In the genomic region with DNA sequence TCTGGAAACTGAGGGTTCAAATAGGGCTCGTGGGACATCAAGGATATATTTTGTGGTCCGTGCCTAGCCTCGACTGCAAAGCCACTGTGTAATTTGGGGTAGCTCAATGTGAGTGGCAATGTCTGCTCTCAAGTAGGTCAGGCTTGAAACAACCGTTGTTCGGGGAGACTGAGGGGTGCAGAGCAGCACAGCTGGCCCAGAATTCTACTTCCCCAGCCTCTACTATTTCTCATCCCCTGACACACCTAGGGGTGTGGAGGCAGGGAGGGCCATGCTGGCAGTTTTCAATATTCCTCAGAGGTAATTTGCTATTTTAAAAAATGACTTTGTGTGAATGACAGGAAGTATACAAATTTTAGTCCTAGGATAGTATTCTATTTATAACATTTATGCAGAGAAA, we compare ENCODE assay signal across 12 cellular contexts. TPM values are rescaled to one million over a fixed set of nuclear protein-coding genes. Genes with fewer than 3 reads are reported as not detected.
DNase-seq lines count a peak whose midpoint lies in the region; ATAC-seq, FAIRE-seq and TF ChIP-seq lines count a peak whose summit lies in the region.
"Had no signal": no experiment of that assay in that cellular context is flagged by ENCODE, and none has a peak within 500 bp of the region (broad histone marks: within the 10 kb centered on the region; RNA-seq: fewer than 3 reads in every experiment).

No MANE protein-coding gene starts in this region.

- DNase-seq in LHCN-M2 (ENCODE audit: low read depth), result peak; percentile 35
- DNase-seq in K562 (ENCODE audit: extremely low read depth in 1 of 4, low spot score in 3 of 4), result no peak
- DNase-seq in lower lobe of right lung, result no peak
- DNase-seq in smooth muscle cell (lab: John Stamatoyannopoulos, UW; ENCODE audit: unreplicated experiment), result no peak
- no peak for DNase-seq in lower leg skin (ENCODE audit: low spot score in 2 of 2)
- DNase-seq in D341Med (ENCODE audit: low spot score), result no peak
- DNase-seq: activated CD8-positive, alpha-beta memory T cell treated with anti-CD3 and anti-CD28 coated beads, Interleukin-2, amount 50 U/mL, for 48 hours; stimulated activated naive B cell treated with anti-CD40 and anti-IgM and Interleukin-4, amounts not matched to agents 10 μg/mL and 1 μg/mL and 100 μg/mL, for 72 hours; T-helper 9 cell had no signal

- BruUV-seq in K562 (replicated peaks; lab: Mats Ljungman, UMichigan), result no TSS peak

- H4K20me1 ChIP-seq in K562 (replicated peaks; ENCODE audit: control insufficient read depth, insufficient read depth, low read length), result no peaks in the 10 kb centered on the region
- H4K20me1 ChIP-seq in smooth muscle cell (ENCODE audit: low read depth), result peaks cover 22% of the 10 kb centered on the region

- FAIRE-seq in K562 (lab: Jason Lieb, UNC), result no peak
- FAIRE-seq: endometrium had no signal

- peaks cover 27% of the 10 kb centered on the region for H3F3A ChIP-seq in smooth muscle cell (ENCODE audit: low read depth)

- 0 out of 2 replicates have a peak overlapping the region, but pooled peaks have one; percentile 93 for H2AFZ ChIP-seq in K562 (ENCODE audit: low read depth, low read length)
- peak overlapping the region; percentile 63 for H2AFZ ChIP-seq in smooth muscle cell (ENCODE audit: low read depth)

- 52% methylated on average over 5 of the region's 5 CpGs for WGBS in K562 (ENCODE audit: insufficient coverage, low coverage, missing lambda C conversion rate)
- 81% methylated on average over 5 of the region's 5 CpGs for WGBS in smooth muscle cell (ENCODE audit: low lambda C conversion rate)
- WGBS in lower leg skin, 2 donors, result 29 to 41% methylated on average over 5 of the region's 5 CpGs

- no peak for TF ChIP-seq RAD21 in K562 (CRISPR knock-in tag; conservative IDR thresholded peaks at IDR 0.05 in 1 of 2, IDR thresholded peaks at IDR 0.05 in 1 of 2)

- H3K4me1 ChIP-seq in K562 (replicated peaks in 1 of 2; ENCODE audit: control insufficient read depth in 2 of 2, insufficient read depth in 2 of 2, low read length in 2 of 2) (peaks cover 10 to 31% of the 10 kb centered on the region in 2 experiments; a peak in 4 of 5 replicates), lower lobe of right lung (peaks cover 46% of the 10 kb centered on the region), smooth muscle cell (ENCODE audit: low read depth) (peaks cover 39% of the 10 kb centered on the region)

- H3K27me3 ChIP-seq in K562 (ENCODE audit: control insufficient read depth in 2 of 2, insufficient read depth in 2 of 2, low read length in 2 of 2), result no peaks in the 10 kb centered on the region
- H3K27me3 ChIP-seq in lower lobe of right lung (ENCODE audit: low read depth), result no peaks in the 10 kb centered on the region
- no peaks in the 10 kb centered on the region for H3K27me3 ChIP-seq in smooth muscle cell (ENCODE audit: low read depth)

- H3K9me3 ChIP-seq in K562 (replicated peaks; ENCODE audit: control insufficient read depth, insufficient read depth, low read depth, low read length) (no peaks in the 10 kb centered on the region), lower lobe of right lung (no peaks in the 10 kb centered on the region), smooth muscle cell (replicated peaks; ENCODE audit: low read depth) (no peaks in the 10 kb centered on the region)

- in situ Hi-C loops in K562 (cut with MboI), result no loop called here

- intact Hi-C loops in K562 (cut with micrococcal nuclease) (loop anchor here (10.0 kb wide), 1 partner anchor 1409 kb away; a partner anchor contains a TSS), lower lobe of right lung (cut with DNase I) (no loop called here), lower leg skin (cut with DNase I; ENCODE audit: low total_unique reads) (no loop called here)

- TF ChIP-seq CTCF in K562 (IDR thresholded peaks at IDR 0.05 in 2 of 3, conservative IDR thresholded peaks at IDR 0.05 in 1 of 3; ENCODE audit: insufficient read depth in 2 of 3, low read depth in 1 of 3, low read length in 3 of 3) (no peak), lower lobe of right lung (IDR thresholded peaks at IDR 0.05) (no peak), smooth muscle cell (IDR thresholded peaks at IDR 0.05; ENCODE audit: borderline replicate concordance, insufficient read depth, poor library complexity, severe bottlenecking) (no peak), lower leg skin (IDR thresholded peaks at IDR 0.05) (no peak)

- CTCF ChIA-PET in K562 (lab: Yijun Ruan, JAX; ENCODE audit: low intra/inter-chr PET ratio), result no interaction called here

- H3K36me3 ChIP-seq in K562 (ENCODE audit: control insufficient read depth, insufficient read depth, low read length), result no peaks in the 10 kb centered on the region
- H3K36me3 ChIP-seq in lower lobe of right lung, result no peaks in the 10 kb centered on the region
- H3K36me3 ChIP-seq in smooth muscle cell (ENCODE audit: low read depth), result no peaks in the 10 kb centered on the region

- no peak overlapping the region for H3K27ac ChIP-seq in K562 (ENCODE audit: extremely low read depth, low read depth, low read length)
- peak overlapping the region; percentile 84 for H3K27ac ChIP-seq in lower lobe of right lung
- H3K27ac ChIP-seq in smooth muscle cell (ENCODE audit: low read depth), result peak overlapping the region; percentile 87

- no peaks in the 10 kb centered on the region for H3K9me1 ChIP-seq in K562 (ENCODE audit: control insufficient read depth, insufficient read depth, low read length)

- no peak overlapping the region for H3K4me2 ChIP-seq in K562 (ENCODE audit: insufficient read depth, low read length)
- H3K4me2 ChIP-seq in smooth muscle cell, result peak overlapping the region; percentile 84

- H3K9ac ChIP-seq in K562 (ENCODE audit: insufficient read depth in 1 of 2, low read depth in 2 of 2, low read length in 2 of 2) (no peak overlapping the region), smooth muscle cell (ENCODE audit: low read depth) (peak overlapping the region; percentile 41)

- ATAC-seq in K562 (no peak), lower lobe of right lung (no peak), GM18502 (IDR thresholded peaks at IDR 0.05; ENCODE audit: poor library complexity, unreplicated experiment) (no peak)
- ATAC-seq in activated CD4-positive, CD25-positive, alpha-beta regulatory T cell treated with anti-CD3 and anti-CD28 coated beads, Interleukin-2, amount 50 U/mL, for 24 hours, result no peak
- ATAC-seq: stimulated activated naive B cell treated with anti-CD40 and anti-IgM and Interleukin-4, amounts not matched to agents 10 μg/mL and 1 μg/mL and 100 μg/mL, for 72 hours had no signal

- POLR2A ChIA-PET in K562 (lab: Yijun Ruan, JAX), result interaction anchor here (2.6 to 4.1 kb wide), 2 partner anchors 25 to 121 kb away, joined by 7 to 44 read pairs; no protein-coding TSS in a partner anchor

- H3K79me2 ChIP-seq in K562 (ENCODE audit: control insufficient read depth, insufficient read depth, low read length), result peaks cover 10% of the 10 kb centered on the region; the same call in 2 of the 3 replicates
- peaks cover 26% of the 10 kb centered on the region for H3K79me2 ChIP-seq in smooth muscle cell (ENCODE audit: low read depth)

- no peak for TF ChIP-seq EP300 in K562 (IDR thresholded peaks at IDR 0.05; ENCODE audit: low read length)

- no peak for TF ChIP-seq POLR2A in K562 (conservative IDR thresholded peaks at IDR 0.05)
- TF ChIP-seq POLR2A in lower leg skin (IDR thresholded peaks at IDR 0.05), result no peak

- H3K4me3 ChIP-seq in K562 (no peak overlapping the region), lower lobe of right lung (no peak overlapping the region), smooth muscle cell (no peak overlapping the region), lower leg skin (ENCODE audit: low read depth, poor library complexity, severe bottlenecking) (no peak overlapping the region)

TF ChIP-seq in K562, 482 proteins besides CTCF, POLR2A, EP300 and RAD21 (continues in another document):
- TF ChIP-seq SOX6 (IDR thresholded peaks at IDR 0.05), result no peak
- no peak for TF ChIP-seq POLR3G (IDR thresholded peaks at IDR 0.05; ENCODE audit: extremely low read depth, insufficient read length, insufficient replicate concordance)
- no peak for TF ChIP-seq XRCC3 (IDR thresholded peaks at IDR 0.05)
- no peak for TF ChIP-seq ZFP30 (CRISPR knock-in tag; IDR thresholded peaks at IDR 0.05; ENCODE audit: borderline replicate concordance)
- TF ChIP-seq KLF13 (tag; IDR thresholded peaks at IDR 0.05; ENCODE audit: borderline replicate concordance, low read depth), result no peak
- TF ChIP-seq, protein P1, sequence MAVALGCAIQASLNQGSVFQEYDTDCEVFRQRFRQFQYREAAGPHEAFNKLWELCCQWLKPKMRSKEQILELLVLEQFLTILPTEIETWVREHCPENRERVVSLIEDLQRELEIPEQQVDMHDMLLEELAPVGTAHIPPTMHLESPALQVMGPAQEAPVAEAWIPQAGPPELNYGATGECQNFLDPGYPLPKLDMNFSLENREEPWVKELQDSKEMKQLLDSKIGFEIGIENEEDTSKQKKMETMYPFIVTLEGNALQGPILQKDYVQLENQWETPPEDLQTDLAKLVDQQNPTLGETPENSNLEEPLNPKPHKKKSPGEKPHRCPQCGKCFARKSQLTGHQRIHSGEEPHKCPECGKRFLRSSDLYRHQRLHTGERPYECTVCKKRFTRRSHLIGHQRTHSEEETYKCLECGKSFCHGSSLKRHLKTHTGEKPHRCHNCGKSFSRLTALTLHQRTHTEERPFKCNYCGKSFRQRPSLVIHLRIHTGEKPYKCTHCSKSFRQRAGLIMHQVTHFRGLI (CRISPR knock-in tag; IDR thresholded peaks at IDR 0.05), result no peak
- no peak for TF ChIP-seq TARDBP (IDR thresholded peaks at IDR 0.05)

RNA-seq across cellular contexts. Expression of a gene that starts 1.4 kb away (rescaled TPM):
- total RNA-seq in LHCN-M2 (2014; rRNA removed), result 25.0 and 39.7 TPM in 2 replicates
- polyA plus RNA-seq in LHCN-M2 (2012), result 92.8 TPM
- total RNA-seq in K562 (2011; cell fraction: chromatin; rRNA removed; ENCODE audit: low replicate concordance), result 11.5 and 53.0 TPM in 2 replicates
- 5.7 and 12.1 TPM in 2 replicates for total RNA-seq in K562 (2011; cell fraction: nucleolus; rRNA removed)
- total RNA-seq in K562 (2011; cell fraction: nucleoplasm; rRNA removed), result 28.8 and 31.8 TPM in 2 replicates
- 8.1 and 14.2 TPM in 2 replicates for total RNA-seq in K562 (2014; rRNA removed)
- 17.2 and 20.4 TPM in 2 replicates for total RNA-seq in K562 (2014; rRNA removed; fragmentation: Illumina TruSeq; extraction: Trizol)
- total RNA-seq in K562 (2015; rRNA removed; fragmentation: Illumina TruSeq; extraction: Trizol), result 9.9 and 10.5 TPM in 2 replicates
- 23.1 and 27.6 TPM in 2 replicates for total RNA-seq in K562 (2021)
- 3.2 and 6.6 TPM in 2 replicates for polyA plus RNA-seq in K562 (2011; rRNA removed)
- polyA plus RNA-seq in K562 (2011; cell fraction: cytosol; rRNA removed), result 2.0 and 3.6 TPM in 2 replicates
- 4.9 and 9.8 TPM in 2 replicates for polyA plus RNA-seq in K562 (2011; cell fraction: nucleus; rRNA removed)
- 15.3 and 19.3 TPM in 2 replicates for polyA plus RNA-seq in K562 (2012)
- 26.2 and 28.8 TPM in 2 replicates for polyA plus RNA-seq in K562 (2014; fragmentation: Illumina TruSeq; extraction: Trizol)
- polyA plus RNA-seq in K562 (2014; fragmentation: Nextera tagmentation; extraction: Ambion mirVana), result 10 to 100 TPM; 28.1 to 29.9 TPM
- polyA plus RNA-seq in K562 (2014; rRNA removed), result 18.2 and 24.1 TPM in 2 replicates
- polyA minus RNA-seq in K562 (2011; rRNA and poly(A)+ RNA removed), result 4.6 and 12.6 TPM in 2 replicates
- polyA minus RNA-seq in K562 (2011; cell fraction: cytosol; rRNA and poly(A)+ RNA removed), result 2.9 and 6.3 TPM in 2 replicates
- 9.7 and 13.3 TPM in 2 replicates for polyA minus RNA-seq in K562 (2011; cell fraction: nucleus; rRNA and poly(A)+ RNA removed)
- total RNA-seq in lower lobe of right lung, result 164 TPM
- 95.0 and 105 TPM in 2 replicates for total RNA-seq in smooth muscle cell
- 81.4 and 87.2 TPM in 2 replicates for polyA plus RNA-seq in smooth muscle cell
- 10 to 100 TPM; 13.6 to 25.7 (median 19.2) TPM for total RNA-seq in lower leg skin
